In the genomic region with DNA sequence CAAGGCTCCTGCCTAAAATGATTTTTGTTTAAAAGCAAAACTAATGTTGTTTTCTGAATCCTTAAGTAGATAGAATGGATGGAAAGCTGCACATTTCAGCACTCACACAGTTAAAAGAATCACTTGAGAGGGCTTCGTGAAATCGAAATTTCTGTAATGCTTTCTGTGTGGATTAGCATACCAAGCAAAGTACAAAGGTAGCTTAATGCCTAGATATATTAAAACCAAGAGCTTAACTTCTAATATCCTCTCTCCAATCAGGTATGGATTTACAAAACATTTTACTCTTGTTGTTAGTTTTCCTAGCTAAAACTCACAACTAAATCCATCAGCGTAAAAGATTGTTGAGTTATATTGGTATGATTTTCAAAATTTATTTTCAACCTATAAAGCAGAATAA, we compare ENCODE assay signal across 37 cellular contexts.
"Had no signal": no experiment of that assay in that cellular context is flagged by ENCODE, and none has a peak within 500 bp of the region (broad histone marks: within the 10 kb centered on the region; RNA-seq: fewer than 3 reads in every experiment).

No MANE protein-coding gene starts in this region.

- H3K27me3 Mint-ChIP-seq: activated CD4-positive, alpha-beta T cell treated with anti-CD3 and anti-CD28 coated beads for 36 hours; activated CD4-positive, alpha-beta T cell treated with anti-CD3 and anti-CD28 coated beads, Interleukin-2, amount 10 ng/mL, durations not matched to agents 7 days and 5 days; activated CD8-positive, alpha-beta T cell treated with anti-CD3 and anti-CD28 coated beads for 36 hours; activated naive CD8-positive, alpha-beta T cell treated with anti-CD3 and anti-CD28 coated beads for 36 hours; activated T-helper 17 cell treated with anti-CD3 and anti-CD28 coated beads, Interleukin-2, amount 50 U/mL, for 72 hours had no signal

- H3K4me3 Mint-ChIP-seq: activated CD4-positive, alpha-beta T cell treated with anti-CD3 and anti-CD28 coated beads for 36 hours; activated CD4-positive, alpha-beta T cell treated with anti-CD3 and anti-CD28 coated beads, Interleukin-2, amount 10 ng/mL, durations not matched to agents 7 days and 5 days; activated CD8-positive, alpha-beta T cell treated with anti-CD3 and anti-CD28 coated beads for 36 hours; activated naive CD4-positive, alpha-beta T cell treated with anti-CD3 and anti-CD28 coated beads for 36 hours; activated naive CD8-positive, alpha-beta T cell treated with anti-CD3 and anti-CD28 coated beads for 36 hours; activated T-cell treated with anti-CD3 and anti-CD28 coated beads, Interleukin-2, amount 50 U/mL, for 4 hours; activated T-cell treated with anti-CD3 and anti-CD28 coated beads, Interleukin-2, amount 50 U/mL, for 72 hours; activated T-helper 1 cell treated with anti-CD3 and anti-CD28 coated beads, Interleukin-12 subunit alpha, Interleukin-12 subunit beta, Interleukin-2, Interleukin-4 antibody, amounts not matched to agents 30 ng/mL and 10 ng/mL and 1 ng/mL, durations not matched to agents 14 hours and 24 hours and 36 hours; activated T-helper 17 cell treated with anti-CD3 and anti-CD28 coated beads, Interleukin-2, amount 50 U/mL, for 72 hours; T-helper 1 cell treated with Interleukin-12 subunit alpha and Interleukin-12 subunit beta and Interleukin-4 antibody, amounts not matched to agents 30 μg/mL and 1 μg/mL, for 36 hours; T-helper 2 cell treated with Interferon-gamma antibody and Interleukin-4, amounts not matched to agents 5 μg/mL and 100 μg/mL, for 36 hours; WTC11 had no signal

- H3K36me3 ChIP-seq: adrenal gland, brain microvascular endothelial cell, breast epithelium, WERI-Rb-1 had no signal

- H3K9me3 ChIP-seq: body of pancreas, breast epithelium had no signal

- H3K27ac Mint-ChIP-seq: activated CD4-positive, alpha-beta T cell treated with anti-CD3 and anti-CD28 coated beads for 36 hours; activated CD4-positive, alpha-beta T cell treated with anti-CD3 and anti-CD28 coated beads, Interleukin-2, amount 10 ng/mL, durations not matched to agents 7 days and 5 days; activated CD8-positive, alpha-beta T cell treated with anti-CD3 and anti-CD28 coated beads for 36 hours; activated naive CD4-positive, alpha-beta T cell treated with anti-CD3 and anti-CD28 coated beads for 36 hours; activated naive CD4-positive, alpha-beta T cell treated with anti-CD3 and anti-CD28 coated beads, Interleukin-2, amount 50 U/mL, for 72 hours; activated naive CD8-positive, alpha-beta T cell treated with anti-CD3 and anti-CD28 coated beads for 36 hours; activated T-cell treated with anti-CD3 and anti-CD28 coated beads, Interleukin-2, amount 50 U/mL, for 72 hours; activated T-helper 1 cell treated with anti-CD3 and anti-CD28 coated beads, Interleukin-12 subunit alpha, Interleukin-12 subunit beta, Interleukin-2, Interleukin-4 antibody, amounts not matched to agents 30 ng/mL and 10 ng/mL and 1 ng/mL, durations not matched to agents 14 hours and 24 hours and 36 hours; activated T-helper 17 cell treated with anti-CD3 and anti-CD28 coated beads, Interleukin-2, amount 50 U/mL, for 72 hours; T-helper 1 cell treated with Interleukin-12 subunit alpha and Interleukin-12 subunit beta and Interleukin-4 antibody, amounts not matched to agents 30 μg/mL and 1 μg/mL, for 36 hours; T-helper 2 cell treated with Interferon-gamma antibody and Interleukin-4, amounts not matched to agents 5 μg/mL and 100 μg/mL, for 36 hours; WTC11 had no signal

- H3K36me3 Mint-ChIP-seq: activated naive CD4-positive, alpha-beta T cell treated with anti-CD3 and anti-CD28 coated beads, Interleukin-2, amount 50 U/mL, for 72 hours; activated naive CD8-positive, alpha-beta T cell treated with anti-CD3 and anti-CD28 coated beads for 36 hours; WTC11 had no signal

- H3K27ac ChIP-seq: adrenal gland, body of pancreas, brain microvascular endothelial cell, breast epithelium, WERI-Rb-1 had no signal

- ATAC-seq: activated CD4-positive, alpha-beta T cell treated with anti-CD3 and anti-CD28 coated beads for 36 hours; activated CD4-positive, CD25-positive, alpha-beta regulatory T cell treated with anti-CD3 and anti-CD28 coated beads, Interleukin-2, amount 50 U/mL, for 24 hours; activated CD8-positive, alpha-beta T cell treated with anti-CD3 and anti-CD28 coated beads for 36 hours; activated naive CD4-positive, alpha-beta T cell treated with anti-CD3 and anti-CD28 coated beads, Interleukin-2, amount 50 U/mL, for 72 hours; activated T-cell treated with anti-CD3 and anti-CD28 coated beads, Interleukin-2, amount 50 U/mL, for 4 hours; activated T-cell treated with anti-CD3 and anti-CD28 coated beads, Interleukin-2, amount 50 U/mL, for 72 hours; activated T-helper 17 cell treated with anti-CD3 and anti-CD28 coated beads, Interleukin-2, amount 50 U/mL, for 72 hours; body of pancreas; WTC11 had no signal

- H3K4me1 Mint-ChIP-seq: activated CD4-positive, alpha-beta T cell treated with anti-CD3 and anti-CD28 coated beads for 36 hours; activated CD4-positive, alpha-beta T cell treated with anti-CD3 and anti-CD28 coated beads, Interleukin-2, amount 10 ng/mL, durations not matched to agents 7 days and 5 days; activated naive CD8-positive, alpha-beta T cell treated with anti-CD3 and anti-CD28 coated beads for 36 hours; activated T-helper 17 cell treated with anti-CD3 and anti-CD28 coated beads, Interleukin-2, amount 50 U/mL, for 72 hours had no signal

- H3K4me3 ChIP-seq: adrenal gland, body of pancreas, breast epithelium had no signal

- H3K9me3 Mint-ChIP-seq: activated CD4-positive, alpha-beta T cell treated with anti-CD3 and anti-CD28 coated beads, Interleukin-2, amount 10 ng/mL, durations not matched to agents 7 days and 5 days; activated CD8-positive, alpha-beta T cell treated with anti-CD3 and anti-CD28 coated beads for 36 hours; activated naive CD8-positive, alpha-beta T cell treated with anti-CD3 and anti-CD28 coated beads for 36 hours; activated T-cell treated with anti-CD3 and anti-CD28 coated beads, Interleukin-2, amount 50 U/mL, for 4 hours; activated T-helper 1 cell treated with anti-CD3 and anti-CD28 coated beads, Interleukin-12 subunit alpha, Interleukin-12 subunit beta, Interleukin-2, Interleukin-4 antibody, amounts not matched to agents 30 ng/mL and 10 ng/mL and 1 ng/mL, durations not matched to agents 14 hours and 24 hours and 36 hours; T-helper 1 cell treated with Interleukin-12 subunit alpha and Interleukin-12 subunit beta and Interleukin-4 antibody, amounts not matched to agents 30 μg/mL and 1 μg/mL, for 36 hours; WTC11 had no signal

- DNase-seq: activated CD4-positive, alpha-beta T cell treated with anti-CD3 and anti-CD28 coated beads for 1 hour; activated CD4-positive, alpha-beta T cell treated with anti-CD3 and anti-CD28 coated beads for 36 hours; activated CD4-positive, alpha-beta T cell treated with anti-CD3 and anti-CD28 coated beads for 48 hours; activated CD4-positive, alpha-beta T cell treated with anti-CD3 and anti-CD28 coated beads, Interleukin-2, amount 10 ng/mL, durations not matched to agents 7 days and 5 days; activated CD4-positive, alpha-beta T cell treated with anti-CD3 and anti-CD28 coated beads, Interleukin-2, amount 50 U/mL, for 48 hours; activated CD4-positive, CD25-positive, alpha-beta regulatory T cell; activated CD8-positive, alpha-beta memory T cell treated with anti-CD3 and anti-CD28 coated beads, Interleukin-2, amount 50 U/mL, for 4 hours; activated CD8-positive, alpha-beta T cell treated with anti-CD3 and anti-CD28 coated beads for 36 hours; activated effector memory CD4-positive, alpha-beta T cell treated with anti-CD3 and anti-CD28 coated beads, Interleukin-2, amount 50 U/mL, for 16 hours; activated gamma-delta T cell treated with Interleukin-2 at 50 U/mL for 16 hours; activated naive CD4-positive, alpha-beta T cell; activated naive CD4-positive, alpha-beta T cell treated with anti-CD3 and anti-CD28 coated beads for 36 hours; activated naive CD4-positive, alpha-beta T cell treated with anti-CD3 and anti-CD28 coated beads, Interleukin-2, amount 50 U/mL, for 16 hours; activated naive CD8-positive, alpha-beta T cell treated with anti-CD3 and anti-CD28 coated beads for 36 hours; activated T-cell treated with anti-CD3 and anti-CD28 coated beads for 4 hours; activated T-cell treated with anti-CD3 and anti-CD28 coated beads, Interleukin-2, amount 50 U/mL, for 1 hour; activated T-cell treated with anti-CD3 and anti-CD28 coated beads, Interleukin-2, amount 50 U/mL, for 4 hours; activated T-cell treated with anti-CD3 and anti-CD28 coated beads, Interleukin-2, amount 50 U/mL, for 72 hours; adrenal gland; amniotic stem cell; aorta; body of pancreas; brain microvascular endothelial cell; central memory CD4-positive, alpha-beta T cell; cerebellar nuclear complex; T-helper 1 cell; T-helper 2 cell; T-helper 9 cell; WERI-Rb-1 had no signal
